In the genomic region with DNA sequence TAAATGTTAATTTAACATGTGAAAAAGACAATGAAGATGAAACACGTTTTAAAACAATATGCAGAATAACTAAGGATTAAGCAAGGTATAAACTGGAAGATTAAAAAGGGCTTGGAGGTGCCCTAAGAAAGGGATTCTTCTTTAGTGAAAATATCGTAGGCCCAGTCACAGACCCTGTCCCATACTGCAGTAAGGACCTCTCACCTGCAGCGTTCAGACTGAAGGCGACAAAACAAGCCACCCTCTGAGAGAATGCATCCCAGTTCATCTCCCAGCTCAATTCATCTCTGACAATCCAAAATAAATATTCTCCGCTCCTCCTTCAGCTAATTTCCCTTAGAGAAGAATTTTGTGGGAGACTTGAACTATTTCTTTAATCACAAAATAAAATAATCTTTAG, we compare ENCODE assay signal across 30 cellular contexts.
"Had no signal": no experiment of that assay in that cellular context is flagged by ENCODE, and none has a peak within 500 bp of the region (broad histone marks: within the 10 kb centered on the region; RNA-seq: fewer than 3 reads in every experiment).

No MANE protein-coding gene starts in this region.

- H3K27ac ChIP-seq: adrenal gland, body of pancreas, esophagus muscularis mucosa, foreskin keratinocyte, gastrocnemius medialis, heart left ventricle had no signal

- H3K36me3 Mint-ChIP-seq: activated naive CD4-positive, alpha-beta T cell treated with anti-CD3 and anti-CD28 coated beads, Interleukin-2, amount 50 U/mL, for 24 hours; activated naive CD8-positive, alpha-beta T cell treated with anti-CD3 and anti-CD28 coated beads for 36 hours had no signal

- H3K27ac Mint-ChIP-seq: activated CD4-positive, alpha-beta T cell treated with anti-CD3 and anti-CD28 coated beads, Interleukin-2, amount 10 ng/mL, durations not matched to agents 7 days and 5 days; activated CD8-positive, alpha-beta T cell treated with anti-CD3 and anti-CD28 coated beads for 36 hours; activated naive CD4-positive, alpha-beta T cell treated with anti-CD3 and anti-CD28 coated beads for 36 hours; activated naive CD4-positive, alpha-beta T cell treated with anti-CD3 and anti-CD28 coated beads, Interleukin-2, amount 50 U/mL, for 24 hours; activated naive CD8-positive, alpha-beta T cell treated with anti-CD3 and anti-CD28 coated beads for 36 hours; activated naive CD8-positive, alpha-beta T cell treated with anti-CD3 and anti-CD28 coated beads, Interleukin-2, amount 50 U/mL, for 24 hours; activated T-helper 1 cell treated with anti-CD3 and anti-CD28 coated beads, Interleukin-12 subunit alpha, Interleukin-12 subunit beta, Interleukin-2, Interleukin-4 antibody, amounts not matched to agents 30 ng/mL and 10 ng/mL and 1 ng/mL, durations not matched to agents 14 hours and 24 hours and 36 hours; activated T-helper 2 cell treated with anti-CD3 and anti-CD28 coated beads, Interferon-gamma antibody, Interleukin-2, Interleukin-4, amounts not matched to agents 10 μg/mL and 5 μg/mL and 100 μg/mL, durations not matched to agents 14 hours and 24 hours and 36 hours; effector memory CD8-positive, alpha-beta T cell had no signal

- DNase-seq: activated CD4-positive, alpha-beta T cell treated with anti-CD3 and anti-CD28 coated beads for 1 hour; activated CD4-positive, alpha-beta T cell treated with anti-CD3 and anti-CD28 coated beads for 4 hours; activated CD4-positive, alpha-beta T cell treated with anti-CD3 and anti-CD28 coated beads, Interleukin-2, amount 10 ng/mL, durations not matched to agents 7 days and 5 days; activated CD4-positive, alpha-beta T cell treated with anti-CD3 and anti-CD28 coated beads, Interleukin-2, amount 50 U/mL, for 4 hours; activated CD8-positive, alpha-beta memory T cell treated with anti-CD3 and anti-CD28 coated beads for 24 hours; activated CD8-positive, alpha-beta T cell treated with anti-CD3 and anti-CD28 coated beads for 36 hours; activated effector memory CD4-positive, alpha-beta T cell treated with anti-CD3 and anti-CD28 coated beads, Interleukin-2, amount 50 U/mL, for 16 hours; activated naive CD4-positive, alpha-beta T cell treated with anti-CD3 and anti-CD28 coated beads for 36 hours; activated naive CD8-positive, alpha-beta T cell treated with anti-CD3 and anti-CD28 coated beads for 36 hours; activated naive CD8-positive, alpha-beta T cell treated with anti-CD3 and anti-CD28 coated beads, Interleukin-2, amount 50 U/mL, for 24 hours; activated T-cell treated with anti-CD3 and anti-CD28 coated beads, Interleukin-2, amount 50 U/mL, for 48 hours; adrenal gland; amygdala; aorta; body of pancreas; caudate nucleus; cortex of kidney; dermis blood vessel endothelial cell; effector CD4-positive, alpha-beta T cell; effector memory CD8-positive, alpha-beta T cell; erythroblast; foreskin keratinocyte; gastrocnemius medialis; glutamatergic neuron; heart left ventricle; T-helper 2 cell had no signal

- H3K9me3 ChIP-seq: adrenal gland, body of pancreas, esophagus muscularis mucosa, gastrocnemius medialis, heart left ventricle had no signal

- H3K27me3 ChIP-seq: adrenal gland, body of pancreas, esophagus muscularis mucosa, foreskin keratinocyte, gastrocnemius medialis, heart left ventricle had no signal

- H3K4me1 Mint-ChIP-seq: activated CD4-positive, alpha-beta T cell treated with anti-CD3 and anti-CD28 coated beads, Interleukin-2, amount 10 ng/mL, durations not matched to agents 7 days and 5 days; activated naive CD4-positive, alpha-beta T cell treated with anti-CD3 and anti-CD28 coated beads, Interleukin-2, amount 50 U/mL, for 24 hours; activated naive CD8-positive, alpha-beta T cell treated with anti-CD3 and anti-CD28 coated beads for 36 hours; activated naive CD8-positive, alpha-beta T cell treated with anti-CD3 and anti-CD28 coated beads, Interleukin-2, amount 50 U/mL, for 24 hours had no signal

- H3K36me3 ChIP-seq: adrenal gland, esophagus muscularis mucosa, gastrocnemius medialis, heart left ventricle had no signal

- H3K4me3 ChIP-seq: adrenal gland, body of pancreas, esophagus muscularis mucosa, gastrocnemius medialis, heart left ventricle had no signal

- H3K4me1 ChIP-seq: adrenal gland, body of pancreas, esophagus muscularis mucosa, foreskin keratinocyte, gastrocnemius medialis, heart left ventricle had no signal

- ATAC-seq: activated CD8-positive, alpha-beta T cell treated with anti-CD3 and anti-CD28 coated beads for 36 hours; activated naive CD8-positive, alpha-beta T cell treated with anti-CD3 and anti-CD28 coated beads, Interleukin-2, amount 50 U/mL, for 24 hours; body of pancreas; effector memory CD8-positive, alpha-beta T cell; foreskin keratinocyte; gastrocnemius medialis; heart left ventricle had no signal

- H3K9me3 Mint-ChIP-seq: activated CD4-positive, alpha-beta T cell treated with anti-CD3 and anti-CD28 coated beads, Interleukin-2, amount 10 ng/mL, durations not matched to agents 7 days and 5 days; activated CD8-positive, alpha-beta T cell treated with anti-CD3 and anti-CD28 coated beads for 36 hours; activated naive CD4-positive, alpha-beta T cell treated with anti-CD3 and anti-CD28 coated beads, Interleukin-2, amount 50 U/mL, for 24 hours; activated naive CD8-positive, alpha-beta T cell treated with anti-CD3 and anti-CD28 coated beads for 36 hours; activated naive CD8-positive, alpha-beta T cell treated with anti-CD3 and anti-CD28 coated beads, Interleukin-2, amount 50 U/mL, for 24 hours; activated T-helper 1 cell treated with anti-CD3 and anti-CD28 coated beads, Interleukin-12 subunit alpha, Interleukin-12 subunit beta, Interleukin-2, Interleukin-4 antibody, amounts not matched to agents 30 ng/mL and 10 ng/mL and 1 ng/mL, durations not matched to agents 14 hours and 24 hours and 36 hours; activated T-helper 2 cell treated with anti-CD3 and anti-CD28 coated beads, Interferon-gamma antibody, Interleukin-2, Interleukin-4, amounts not matched to agents 10 μg/mL and 5 μg/mL and 100 μg/mL, durations not matched to agents 14 hours and 24 hours and 36 hours had no signal

- H3K4me3 Mint-ChIP-seq: activated CD4-positive, alpha-beta T cell treated with anti-CD3 and anti-CD28 coated beads, Interleukin-2, amount 10 ng/mL, durations not matched to agents 7 days and 5 days; activated CD8-positive, alpha-beta T cell treated with anti-CD3 and anti-CD28 coated beads for 36 hours; activated naive CD4-positive, alpha-beta T cell treated with anti-CD3 and anti-CD28 coated beads for 36 hours; activated naive CD4-positive, alpha-beta T cell treated with anti-CD3 and anti-CD28 coated beads, Interleukin-2, amount 50 U/mL, for 24 hours; activated naive CD8-positive, alpha-beta T cell treated with anti-CD3 and anti-CD28 coated beads for 36 hours; activated naive CD8-positive, alpha-beta T cell treated with anti-CD3 and anti-CD28 coated beads, Interleukin-2, amount 50 U/mL, for 24 hours; activated T-helper 1 cell treated with anti-CD3 and anti-CD28 coated beads, Interleukin-12 subunit alpha, Interleukin-12 subunit beta, Interleukin-2, Interleukin-4 antibody, amounts not matched to agents 30 ng/mL and 10 ng/mL and 1 ng/mL, durations not matched to agents 14 hours and 24 hours and 36 hours; effector memory CD8-positive, alpha-beta T cell had no signal

- H3K27me3 Mint-ChIP-seq: effector memory CD8-positive, alpha-beta T cell had no signal
